21 cellular contexts compared by ENCODE assay signal in genomic region chr9:105251733-105252404, GRCh38. TPM values are rescaled to one million over a fixed set of nuclear protein-coding genes. Genes with fewer than 3 reads are reported as not detected.
DNase-seq lines count a peak whose midpoint lies in the region; ATAC-seq and TF ChIP-seq lines count a peak whose summit lies in the region.
"Had no signal": no experiment of that assay in that cellular context is flagged by ENCODE, and none has a peak within 500 bp of the region (broad histone marks: within the 10 kb centered on the region; RNA-seq: fewer than 3 reads in every experiment).

No MANE protein-coding gene starts in this region.

- no peak overlapping the region for H3K4ac ChIP-seq in mesendoderm (ENCODE audit: low read depth, low read length)

- no peak overlapping the region for H3K4me2 ChIP-seq in mesendoderm (ENCODE audit: low read length)

- no peak overlapping the region for H2BK120ac ChIP-seq in mesendoderm (ENCODE audit: low read depth, low read length)

- no peak overlapping the region for H2AK5ac ChIP-seq in mesendoderm (ENCODE audit: low read length)

- peaks cover 5% of the 10 kb centered on the region for H3K4me1 ChIP-seq in mesendoderm (ENCODE audit: control insufficient read depth, low read depth, low read length)

- no peak overlapping the region for H3K27ac ChIP-seq in mesendoderm (ENCODE audit: low read depth, low read length)
- H3K27ac ChIP-seq: thoracic aorta had no signal

- no peak overlapping the region for H4K8ac ChIP-seq in mesendoderm (ENCODE audit: low read depth, low read length)

- peak; percentile 34 for DNase-seq in DMS53 treated with DMSO at 0.1 percent for 48 hours (lab: John Stamatoyannopoulos, UW; ENCODE audit: unreplicated experiment)
- peak; percentile 39 for DNase-seq in NCI-H510A treated with DMSO at 0.1 percent for 48 hours (lab: John Stamatoyannopoulos, UW)
- no peak for DNase-seq in chondrocyte (ENCODE audit: low spot score)
- no peak for DNase-seq in mesendoderm
- DNase-seq in medulla oblongata (ENCODE audit: extremely low spot score) = no peak
- DNase-seq in stimulated activated naive CD8-positive, alpha-beta T cell treated with anti-CD3 and anti-CD28 coated beads, Interleukin-15, Interleukin-2, amounts not matched to agents 100 U/mL and 50 U/mL, for 24 hours = no peak
- DNase-seq: activated CD4-positive, alpha-beta T cell treated with anti-CD3 and anti-CD28 coated beads, Interleukin-2, amount 50 U/mL, for 4 hours; activated naive CD4-positive, alpha-beta T cell; amygdala; CD4-positive, CD25-positive, alpha-beta regulatory T cell; DND-41; effector memory CD8-positive, alpha-beta T cell; left ventricle myocardium superior; NCI-H1694; Right ventricle myocardium superior; stimulated activated CD8-positive, alpha-beta memory T cell treated with anti-CD3 and anti-CD28 coated beads, Interleukin-4, amount 100 ng/mL, for 48 hours; T-cell had no signal

- peaks cover 19% of the 10 kb centered on the region for H3K79me1 ChIP-seq in mesendoderm (ENCODE audit: low read length)

- H3K4me3 Mint-ChIP-seq in chondrocyte (ENCODE audit: unreplicated experiment) = no peak overlapping the region
- H3K4me3 Mint-ChIP-seq: CD4-positive, CD25-positive, alpha-beta regulatory T cell; central memory CD8-positive, alpha-beta T cell; effector memory CD8-positive, alpha-beta T cell; T-cell had no signal

- WGBS in mesendoderm (ENCODE audit: extremely low coverage, insufficient coverage, low lambda C conversion rate) = 100% methylated on average over 1 of the region's 5 CpGs

- H3K23ac ChIP-seq in mesendoderm (ENCODE audit: low read length) = no peak overlapping the region

- no peak overlapping the region for H4K5ac ChIP-seq in mesendoderm (ENCODE audit: low read length)

- H3K27me3 Mint-ChIP-seq in chondrocyte (ENCODE audit: low read depth) = no peaks in the 10 kb centered on the region
- H3K27me3 Mint-ChIP-seq: central memory CD8-positive, alpha-beta T cell; effector memory CD8-positive, alpha-beta T cell; T-cell had no signal

- H3K9ac ChIP-seq in mesendoderm (ENCODE audit: low read length) = no peak overlapping the region

- H3K56ac ChIP-seq in mesendoderm (ENCODE audit: low read length) = no peak overlapping the region

- no peaks in the 10 kb centered on the region for H3K9me3 Mint-ChIP-seq in chondrocyte (ENCODE audit: low read depth)
- H3K9me3 Mint-ChIP-seq: central memory CD8-positive, alpha-beta T cell; effector memory CD8-positive, alpha-beta T cell; T-cell had no signal

- H3K4me1 Mint-ChIP-seq in chondrocyte (ENCODE audit: low read depth) = peaks cover under 1% of the 10 kb centered on the region
- H3K4me1 Mint-ChIP-seq: central memory CD8-positive, alpha-beta T cell had no signal

- peak overlapping the region; percentile 2 for H3K18ac ChIP-seq in mesendoderm (ENCODE audit: low read length)

- H3K36me3 ChIP-seq in mesendoderm (ENCODE audit: control insufficient read depth, insufficient read depth, low read length) = no peaks in the 10 kb centered on the region
- H3K36me3 ChIP-seq: thoracic aorta had no signal

- no peak overlapping the region for H3K4me3 ChIP-seq in mesendoderm (ENCODE audit: low read length)
- H3K4me3 ChIP-seq: thoracic aorta had no signal

- peak; percentile 19 for TF ChIP-seq CTCF in chondrocyte (IDR thresholded peaks at IDR 0.05)

- H3K79me2 ChIP-seq in mesendoderm (ENCODE audit: control insufficient read depth, insufficient read depth, low read length) = peaks cover 53% of the 10 kb centered on the region

- H3K27ac Mint-ChIP-seq in chondrocyte (ENCODE audit: unreplicated experiment) = no peak overlapping the region
- H3K27ac Mint-ChIP-seq: CD4-positive, CD25-positive, alpha-beta regulatory T cell; effector memory CD8-positive, alpha-beta T cell; T-cell had no signal

- H3K27me3 ChIP-seq in mesendoderm (ENCODE audit: insufficient read depth, low read length, poor library complexity) = no peaks in the 10 kb centered on the region

- ATAC-seq in GM18909 (IDR thresholded peaks at IDR 0.05; ENCODE audit: poor library complexity, unreplicated experiment) (no peak), HG03457 (IDR thresholded peaks at IDR 0.05; ENCODE audit: unreplicated experiment) (no peak)
- ATAC-seq in stimulated activated naive CD8-positive, alpha-beta T cell treated with anti-CD3 and anti-CD28 coated beads, Interleukin-15, Interleukin-2, amounts not matched to agents 100 U/mL and 50 U/mL, for 24 hours = no peak
- ATAC-seq: effector memory CD8-positive, alpha-beta T cell; left ventricle myocardium superior; T-cell had no signal

- no peak overlapping the region for H2BK5ac ChIP-seq in mesendoderm (ENCODE audit: low read length)

- H3K36me3 Mint-ChIP-seq in chondrocyte (ENCODE audit: low read depth) = no peaks in the 10 kb centered on the region
- H3K36me3 Mint-ChIP-seq: CD4-positive, CD25-positive, alpha-beta regulatory T cell; T-cell had no signal

- H2BK15ac ChIP-seq in mesendoderm (replicated peaks; ENCODE audit: low read depth) = no peak overlapping the region

RNA-seq across cellular contexts. Expression of gene SLC44A1, which starts 7.4 kb away (rescaled TPM):
- 17.1 to 34.5 TPM (median 18.6 TPM) in 3 replicates for total RNA-seq in chondrocyte
- polyA plus RNA-seq in mesendoderm (2013, experiment 1 of 2) = 23.9 TPM
- polyA plus RNA-seq in mesendoderm (2013, experiment 2 of 2) = 23.2 TPM

Comparison
In these comparisons a context has a peak if more than half of its experiments do, and no peak if none do; other contexts are left out.
1. DNase-seq: peak in DMS53 treated with DMSO at 0.1 percent for 48 hours (single experiment) and NCI-H510A treated with DMSO at 0.1 percent for 48 hours (single experiment); none in chondrocyte (single experiment), mesendoderm (single experiment), medulla oblongata (single experiment) and stimulated activated naive CD8-positive, alpha-beta T cell treated with anti-CD3 and anti-CD28 coated beads, Interleukin-15, Interleukin-2, amounts not matched to agents 100 U/mL and 50 U/mL, for 24 hours (single experiment).